In genomic region chr5:77398896-77399295, GRCh38 we compare ENCODE assay signal across 23 cellular contexts.
DNase-seq lines count a peak whose midpoint lies in the region; TF ChIP-seq lines count a peak whose summit lies in the region.
"Had no signal": no experiment of that assay in that cellular context is flagged by ENCODE, and none has a peak within 500 bp of the region (broad histone marks: within the 10 kb centered on the region; RNA-seq: fewer than 3 reads in every experiment).

No MANE protein-coding gene starts in this region.

- H2BK5ac ChIP-seq in mesenchymal stem cell (ENCODE audit: low read depth, low read length, poor library complexity, severe bottlenecking): no peak overlapping the region

- H3K9ac ChIP-seq in mesenchymal stem cell (ENCODE audit: low read length): no peak overlapping the region

- H3K14ac ChIP-seq in mesenchymal stem cell (ENCODE audit: low read length in 2 of 2): peak overlapping the region in 1 of 2 experiments; percentile 79

- H3K27me3 Mint-ChIP-seq in type B pancreatic cell: no peaks in the 10 kb centered on the region
- H3K27me3 Mint-ChIP-seq: B cell, T-cell had no signal

- H3K18ac ChIP-seq in mesenchymal stem cell (ENCODE audit: low read depth in 1 of 2, low read length in 2 of 2): no peak overlapping the region

- no peak overlapping the region for H2AK5ac ChIP-seq in mesenchymal stem cell (ENCODE audit: low read length, severe bottlenecking)

- peaks cover 17% of the 10 kb centered on the region for H3K4me1 Mint-ChIP-seq in type B pancreatic cell (ENCODE audit: unreplicated experiment)
- H3K4me1 Mint-ChIP-seq: B cell, T-cell had no signal

- H4K8ac ChIP-seq in mesenchymal stem cell (ENCODE audit: low read length): no peak overlapping the region

- H3K27me3 ChIP-seq in SJCRH30 (no peaks in the 10 kb centered on the region), mesenchymal stem cell (ENCODE audit: control insufficient read depth in 1 of 2, insufficient read depth in 1 of 2, low read length in 2 of 2) (no peaks in the 10 kb centered on the region)

- H3K4me3 Mint-ChIP-seq in type B pancreatic cell: no peak overlapping the region
- H3K4me3 Mint-ChIP-seq: B cell; CD4-positive, CD25-positive, alpha-beta regulatory T cell; H9; T-cell had no signal

- H3K27ac Mint-ChIP-seq in type B pancreatic cell: peak overlapping the region; percentile 26
- H3K27ac Mint-ChIP-seq: B cell; CD4-positive, CD25-positive, alpha-beta regulatory T cell; H9; T-cell had no signal

- no peak overlapping the region for H3K23ac ChIP-seq in mesenchymal stem cell (ENCODE audit: low read length in 2 of 2)

- H2AFZ ChIP-seq in mesenchymal stem cell (ENCODE audit: low read depth, low read length): no peak overlapping the region

- no peaks in the 10 kb centered on the region for H3K9me3 ChIP-seq in SJCRH30 (replicated peaks)
- no peaks in the 10 kb centered on the region for H3K9me3 ChIP-seq in mesenchymal stem cell (ENCODE audit: control insufficient read depth, low read length)

- H3K27ac ChIP-seq in SJCRH30 (peak overlapping the region; percentile 62), mesenchymal stem cell (ENCODE audit: low read length, poor library complexity, severe bottlenecking) (no peak overlapping the region)

- H3K36me3 Mint-ChIP-seq in type B pancreatic cell: peaks cover 3% of the 10 kb centered on the region
- H3K36me3 Mint-ChIP-seq: CD4-positive, CD25-positive, alpha-beta regulatory T cell had no signal

- DNase-seq in EL: peak; percentile 56
- peak; percentile 61 to 75 for DNase-seq in SJCRH30
- DNase-seq in mesenchymal stem cell: peak; percentile 44
- no peak for DNase-seq in type B pancreatic cell (ENCODE audit: extremely low spot score, unreplicated experiment)
- DNase-seq in NCI-H2196 (lab: John Stamatoyannopoulos, UW; ENCODE audit: unreplicated experiment): no peak
- DNase-seq in DMS79 treated with DMSO at 0.1 percent for 48 hours (lab: John Stamatoyannopoulos, UW): no peak
- no peak for DNase-seq in activated naive CD4-positive, alpha-beta T cell treated with Interleukin-2 at 50 U/mL for 16 hours
- DNase-seq: CD4-positive, CD25-positive, alpha-beta regulatory T cell; DND-41; GDM1; H9; MM.1S; NCI-H1092; NCI-H1436; NCI-H187 treated with DMSO at 0.1 percent for 48 hours; NCI-H2107; NCI-H2227 treated with DMSO at 0.1 percent for 48 hours; NCI-H510A; NCI-H748 treated with DMSO at 0.1 percent for 48 hours; NK-92 treated with Interleukin-12 subunit alpha and Interleukin-12 subunit beta, amount 100 ng/mL, for 24 hours; T-cell had no signal

- TF ChIP-seq CTCF in type B pancreatic cell (conservative IDR thresholded peaks at IDR 0.05): no peak

- no peak overlapping the region for H3K4me3 ChIP-seq in SJCRH30
- H3K4me3 ChIP-seq in mesenchymal stem cell (ENCODE audit: insufficient read depth in 1 of 2, low read depth in 1 of 2, low read length in 2 of 2): no peak overlapping the region
- H3K4me3 ChIP-seq: K562 had no signal

- no peak overlapping the region for H3K4ac ChIP-seq in mesenchymal stem cell (ENCODE audit: low read depth in 1 of 2, low read length in 2 of 2)

- H2BK15ac ChIP-seq in mesenchymal stem cell (ENCODE audit: low read depth, poor library complexity, severe bottlenecking): no peak overlapping the region

- H2BK120ac ChIP-seq in mesenchymal stem cell (ENCODE audit: low read depth, low read length): no peak overlapping the region

- no peaks in the 10 kb centered on the region for H3K79me1 ChIP-seq in mesenchymal stem cell (replicated peaks; ENCODE audit: low read length, poor library complexity, severe bottlenecking)

- H3K4me1 ChIP-seq in SJCRH30 (peaks cover 16% of the 10 kb centered on the region), mesenchymal stem cell (ENCODE audit: control insufficient read depth, insufficient read depth, low read depth, low read length) (no peaks in the 10 kb centered on the region)

- H3K36me3 ChIP-seq in SJCRH30 (no peaks in the 10 kb centered on the region), mesenchymal stem cell (ENCODE audit: control insufficient read depth in 1 of 2, insufficient read depth in 2 of 2, low read depth in 1 of 2, low read length in 2 of 2) (no peaks in the 10 kb centered on the region)

- WGBS in mesenchymal stem cell: 59% methylated on average over 8 of the region's 8 CpGs

- no peak overlapping the region for H3K4me2 ChIP-seq in mesenchymal stem cell (ENCODE audit: low read length, poor library complexity, severe bottlenecking)

- H2BK12ac ChIP-seq in mesenchymal stem cell (ENCODE audit: low read length in 2 of 2): peak overlapping the region in 1 of 2 experiments; percentile 15

- H3K9me3 Mint-ChIP-seq in type B pancreatic cell: no peaks in the 10 kb centered on the region
- H3K9me3 Mint-ChIP-seq: H9, T-cell had no signal

- no peak overlapping the region for H4K91ac ChIP-seq in mesenchymal stem cell (ENCODE audit: low read length)

Comparison
In these comparisons a context has a peak if more than half of its experiments do, and no peak if none do; other contexts are left out.
1. DNase-seq: peak in EL (single experiment), SJCRH30 (2 of 2) and mesenchymal stem cell (single experiment); none in type B pancreatic cell (single experiment), NCI-H2196 (single experiment), DMS79 treated with DMSO at 0.1 percent for 48 hours (single experiment) and activated naive CD4-positive, alpha-beta T cell treated with Interleukin-2 at 50 U/mL for 16 hours (single experiment).